Comparison of ENCODE assay signal across 1 cellular context in the genomic region with DNA sequence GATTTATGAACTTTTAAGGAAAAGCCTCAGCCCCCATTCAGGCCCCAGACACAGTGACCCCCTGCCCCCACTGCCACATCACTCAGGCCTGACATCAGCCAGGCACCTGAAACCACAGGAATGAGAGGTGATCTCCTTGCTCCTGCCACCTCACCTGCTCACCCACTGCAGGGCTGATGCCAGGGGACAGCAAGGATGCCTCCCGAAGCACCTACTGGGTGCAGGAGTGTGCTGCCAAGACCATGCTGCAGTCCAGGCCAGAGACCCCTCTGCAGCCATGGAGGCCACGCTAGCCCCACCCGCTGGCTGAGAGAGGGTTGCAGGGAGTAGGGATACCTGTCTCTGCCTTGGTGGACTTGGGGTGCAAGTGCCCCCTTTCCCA.
TF ChIP-seq lines count a peak whose summit lies in the region.

No MANE protein-coding gene starts in this region.

TF ChIP-seq in WTC11, 78 proteins besides CTCF, POLR2A, EP300 and RAD21 (continued from another document):
- TF ChIP-seq, protein P1, sequence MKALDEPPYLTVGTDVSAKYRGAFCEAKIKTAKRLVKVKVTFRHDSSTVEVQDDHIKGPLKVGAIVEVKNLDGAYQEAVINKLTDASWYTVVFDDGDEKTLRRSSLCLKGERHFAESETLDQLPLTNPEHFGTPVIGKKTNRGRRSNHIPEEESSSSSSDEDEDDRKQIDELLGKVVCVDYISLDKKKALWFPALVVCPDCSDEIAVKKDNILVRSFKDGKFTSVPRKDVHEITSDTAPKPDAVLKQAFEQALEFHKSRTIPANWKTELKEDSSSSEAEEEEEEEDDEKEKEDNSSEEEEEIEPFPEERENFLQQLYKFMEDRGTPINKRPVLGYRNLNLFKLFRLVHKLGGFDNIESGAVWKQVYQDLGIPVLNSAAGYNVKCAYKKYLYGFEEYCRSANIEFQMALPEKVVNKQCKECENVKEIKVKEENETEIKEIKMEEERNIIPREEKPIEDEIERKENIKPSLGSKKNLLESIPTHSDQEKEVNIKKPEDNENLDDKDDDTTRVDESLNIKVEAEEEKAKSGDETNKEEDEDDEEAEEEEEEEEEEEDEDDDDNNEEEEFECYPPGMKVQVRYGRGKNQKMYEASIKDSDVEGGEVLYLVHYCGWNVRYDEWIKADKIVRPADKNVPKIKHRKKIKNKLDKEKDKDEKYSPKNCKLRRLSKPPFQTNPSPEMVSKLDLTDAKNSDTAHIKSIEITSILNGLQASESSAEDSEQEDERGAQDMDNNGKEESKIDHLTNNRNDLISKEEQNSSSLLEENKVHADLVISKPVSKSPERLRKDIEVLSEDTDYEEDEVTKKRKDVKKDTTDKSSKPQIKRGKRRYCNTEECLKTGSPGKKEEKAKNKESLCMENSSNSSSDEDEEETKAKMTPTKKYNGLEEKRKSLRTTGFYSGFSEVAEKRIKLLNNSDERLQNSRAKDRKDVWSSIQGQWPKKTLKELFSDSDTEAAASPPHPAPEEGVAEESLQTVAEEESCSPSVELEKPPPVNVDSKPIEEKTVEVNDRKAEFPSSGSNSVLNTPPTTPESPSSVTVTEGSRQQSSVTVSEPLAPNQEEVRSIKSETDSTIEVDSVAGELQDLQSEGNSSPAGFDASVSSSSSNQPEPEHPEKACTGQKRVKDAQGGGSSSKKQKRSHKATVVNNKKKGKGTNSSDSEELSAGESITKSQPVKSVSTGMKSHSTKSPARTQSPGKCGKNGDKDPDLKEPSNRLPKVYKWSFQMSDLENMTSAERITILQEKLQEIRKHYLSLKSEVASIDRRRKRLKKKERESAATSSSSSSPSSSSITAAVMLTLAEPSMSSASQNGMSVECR (CRISPR knock-in tag; IDR thresholded peaks at IDR 0.05; ENCODE audit: borderline replicate concordance): no peak
- TF ChIP-seq IRF2 (CRISPR knock-in tag; IDR thresholded peaks at IDR 0.05; ENCODE audit: borderline replicate concordance, low read depth) (no peak), TEAD4 (CRISPR knock-in tag; IDR thresholded peaks at IDR 0.05) (no peak), ZNF512 (CRISPR knock-in tag; IDR thresholded peaks at IDR 0.05; ENCODE audit: borderline replicate concordance) (no peak), STAT6 (CRISPR knock-in tag; conservative IDR thresholded peaks at IDR 0.05; ENCODE audit: low read depth) (no peak)
TF ChIP-seq in WTC11: peak in this region for 0.
